In the genomic region with DNA sequence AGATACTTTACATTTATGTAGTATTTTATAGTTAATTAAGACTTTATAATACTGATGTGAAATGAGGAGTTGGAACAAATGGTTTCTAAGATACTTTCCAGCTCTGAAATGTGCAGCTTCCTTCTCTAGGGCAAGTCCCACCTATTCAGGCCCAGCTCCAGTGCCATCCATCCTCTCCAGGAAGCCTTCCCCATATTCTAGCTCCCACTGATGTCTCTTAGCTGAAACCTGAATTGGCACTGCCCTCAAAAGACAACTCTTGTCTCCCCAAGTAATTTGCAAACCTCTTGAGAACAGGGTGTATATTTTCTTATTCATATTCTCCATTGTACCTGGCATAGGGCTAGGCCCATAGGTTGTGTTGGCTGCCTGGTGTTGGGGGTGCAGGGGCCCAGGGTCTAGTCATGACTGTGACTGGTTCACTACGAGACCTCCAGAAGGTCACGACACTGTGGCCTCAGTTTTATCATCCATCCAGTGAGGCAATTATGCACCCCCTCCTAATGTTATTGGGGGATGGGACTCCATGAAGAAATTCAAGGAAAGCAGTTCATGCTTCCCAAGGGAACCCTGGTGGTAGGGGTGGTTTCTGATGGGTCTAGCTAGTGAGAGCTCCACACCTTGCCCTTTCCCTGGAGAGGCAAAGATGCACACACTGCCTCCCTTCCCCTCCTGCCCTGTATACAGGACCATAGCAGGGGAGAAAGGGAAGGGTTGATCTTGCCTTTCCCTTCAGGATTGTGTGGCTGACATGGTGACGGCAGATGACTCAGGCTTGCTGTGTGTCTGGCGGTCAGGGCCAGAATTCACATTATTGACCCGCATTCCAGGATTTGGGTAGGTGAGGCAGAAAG, we compare ENCODE assay signal across 24 cellular contexts. TPM values are rescaled to one million over a fixed set of nuclear protein-coding genes. Genes with fewer than 3 reads are reported as not detected.
DNase-seq lines count a peak whose midpoint lies in the region; ATAC-seq and TF ChIP-seq lines count a peak whose summit lies in the region.
"Had no signal": no experiment of that assay in that cellular context is flagged by ENCODE, and none has a peak within 500 bp of the region (broad histone marks: within the 10 kb centered on the region; RNA-seq: fewer than 3 reads in every experiment).

No MANE protein-coding gene starts in this region.

- H2AK5ac ChIP-seq in mesendoderm (ENCODE audit: low read length), result no peak overlapping the region

- ATAC-seq in GM21529 (IDR thresholded peaks at IDR 0.05; ENCODE audit: unreplicated experiment), result no peak
- ATAC-seq: heart left ventricle; naive thymus-derived CD8-positive, alpha-beta T cell; stimulated activated memory B cell treated with anti-CD40 and anti-IgM and Interleukin-4, amounts not matched to agents 10 μg/mL and 1 μg/mL and 100 μg/mL, for 72 hours had no signal

- H3K27ac ChIP-seq in cardiac muscle cell (peak overlapping the region; percentile 72), right atrium auricular region (no peak overlapping the region), mesendoderm (ENCODE audit: low read depth, low read length) (no peak overlapping the region)
- H3K27ac ChIP-seq: heart left ventricle, SJSA1, transverse colon had no signal

- H3K27ac Mint-ChIP-seq in type B pancreatic cell, result peak overlapping the region; percentile 30
- H3K27ac Mint-ChIP-seq: stimulated activated memory B cell treated with anti-CD40 and anti-IgM and Interleukin-4, amounts not matched to agents 10 μg/mL and 1 μg/mL and 100 μg/mL, for 72 hours had no signal

- H3K9me3 Mint-ChIP-seq in type B pancreatic cell, result no peaks in the 10 kb centered on the region
- H3K9me3 Mint-ChIP-seq: naive thymus-derived CD8-positive, alpha-beta T cell; stimulated activated memory B cell treated with anti-CD40 and anti-IgM and Interleukin-4, amounts not matched to agents 10 μg/mL and 1 μg/mL and 100 μg/mL, for 72 hours had no signal

- no peak overlapping the region for H4K5ac ChIP-seq in mesendoderm (ENCODE audit: low read length)

- H3K18ac ChIP-seq in mesendoderm (ENCODE audit: low read length), result no peak overlapping the region

- H3K4me1 ChIP-seq in cardiac muscle cell (ENCODE audit: low read depth) (no peaks in the 10 kb centered on the region), right atrium auricular region (peaks cover 0 to 13% of the 10 kb centered on the region in 2 donors), mesendoderm (ENCODE audit: control insufficient read depth, low read depth, low read length) (peaks cover 13% of the 10 kb centered on the region)
- H3K4me1 ChIP-seq: HAP-1 had no signal

- no peak overlapping the region for H3K4me2 ChIP-seq in mesendoderm (ENCODE audit: low read length)

- no peak for TF ChIP-seq CTCF in cardiac muscle cell (IDR thresholded peaks at IDR 0.05; ENCODE audit: low read depth, low read length)
- no peak for TF ChIP-seq CTCF in right atrium auricular region (IDR thresholded peaks at IDR 0.05)
- no peak for TF ChIP-seq CTCF in type B pancreatic cell (conservative IDR thresholded peaks at IDR 0.05)

- H2BK15ac ChIP-seq in mesendoderm (replicated peaks; ENCODE audit: low read depth), result no peak overlapping the region

- H3K36me3 ChIP-seq in cardiac muscle cell (peaks cover 21% of the 10 kb centered on the region), right atrium auricular region (peaks cover 32% of the 10 kb centered on the region), mesendoderm (ENCODE audit: control insufficient read depth, insufficient read depth, low read length) (peaks cover 7% of the 10 kb centered on the region)

- no peaks in the 10 kb centered on the region for H3K9me3 ChIP-seq in cardiac muscle cell (ENCODE audit: low read depth)
- H3K9me3 ChIP-seq in right atrium auricular region, result no peaks in the 10 kb centered on the region
- H3K9me3 ChIP-seq: HAP-1, heart left ventricle, SJSA1, transverse colon had no signal

- no peak overlapping the region for H4K8ac ChIP-seq in mesendoderm (ENCODE audit: low read depth, low read length)

- H3K36me3 Mint-ChIP-seq in type B pancreatic cell, result peaks cover 9% of the 10 kb centered on the region

- H3K23ac ChIP-seq in mesendoderm (ENCODE audit: low read length), result no peak overlapping the region

- H3K27me3 Mint-ChIP-seq in type B pancreatic cell, result peaks cover 2% of the 10 kb centered on the region
- H3K27me3 Mint-ChIP-seq: naive thymus-derived CD8-positive, alpha-beta T cell; stimulated activated memory B cell treated with anti-CD40 and anti-IgM and Interleukin-4, amounts not matched to agents 10 μg/mL and 1 μg/mL and 100 μg/mL, for 72 hours had no signal

- no peaks in the 10 kb centered on the region for H3K79me1 ChIP-seq in mesendoderm (ENCODE audit: low read length)

- no peaks in the 10 kb centered on the region for H3K79me2 ChIP-seq in mesendoderm (ENCODE audit: control insufficient read depth, insufficient read depth, low read length)

- H3K4me3 ChIP-seq in cardiac muscle cell, result no peak overlapping the region
- no peak overlapping the region for H3K4me3 ChIP-seq in right atrium auricular region
- H3K4me3 ChIP-seq in mesendoderm (ENCODE audit: low read length), result no peak overlapping the region
- H3K4me3 ChIP-seq: HAP-1, heart left ventricle, lung, SJSA1, transverse colon had no signal

- DNase-seq in cardiac muscle cell (ENCODE audit: low read depth in 1 of 2, low spot score in 1 of 2) (no peak), right atrium auricular region (ENCODE audit: low spot score) (no peak), astrocyte of the hippocampus (ENCODE audit: low read depth, low spot score) (peak; percentile 30), mesendoderm (peak; percentile 64), type B pancreatic cell (ENCODE audit: extremely low spot score, unreplicated experiment) (no peak), cerebellar nuclear complex (lab: John Stamatoyannopoulos, UW) (no peak), NCI-H2107 treated with DMSO at 0.1 percent for 48 hours (lab: John Stamatoyannopoulos, UW; ENCODE audit: unreplicated experiment) (no peak)
- DNase-seq: ACHN; activated CD4-positive, alpha-beta T cell treated with anti-CD3 and anti-CD28 coated beads for 1 hour; activated effector memory CD4-positive, alpha-beta T cell treated with anti-CD3 and anti-CD28 coated beads, Interleukin-2, amount 50 U/mL, for 16 hours; DMS79 treated with DMSO at 0.1 percent for 48 hours; effector memory CD4-positive, alpha-beta T cell; heart left ventricle; KG1; NCI-H1048; NCI-H510A treated with DMSO at 0.1 percent for 48 hours; T-helper 9 cell; transverse colon had no signal

- no peak overlapping the region for H3K4ac ChIP-seq in mesendoderm (ENCODE audit: low read depth, low read length)

- peaks cover 14% of the 10 kb centered on the region for H3K4me1 Mint-ChIP-seq in type B pancreatic cell (ENCODE audit: unreplicated experiment)

- H2BK5ac ChIP-seq in mesendoderm (ENCODE audit: low read length), result no peak overlapping the region

- no peak overlapping the region for H3K4me3 Mint-ChIP-seq in type B pancreatic cell
- H3K4me3 Mint-ChIP-seq: stimulated activated memory B cell treated with anti-CD40 and anti-IgM and Interleukin-4, amounts not matched to agents 10 μg/mL and 1 μg/mL and 100 μg/mL, for 72 hours had no signal

- H2BK120ac ChIP-seq in mesendoderm (ENCODE audit: low read depth, low read length), result no peak overlapping the region

- no peak overlapping the region for H3K56ac ChIP-seq in mesendoderm (ENCODE audit: low read length)

- no peak overlapping the region for H3K9ac ChIP-seq in mesendoderm (ENCODE audit: low read length)

- H3K27me3 ChIP-seq in cardiac muscle cell (no peaks in the 10 kb centered on the region), right atrium auricular region (no peaks in the 10 kb centered on the region), mesendoderm (ENCODE audit: insufficient read depth, low read length, poor library complexity) (no peaks in the 10 kb centered on the region)
- H3K27me3 ChIP-seq: heart left ventricle, transverse colon had no signal

- no CpG with 5 or more reads among the region's 5 CpGs for WGBS in mesendoderm (ENCODE audit: extremely low coverage, insufficient coverage, low lambda C conversion rate)

RNA-seq across cellular contexts. Expression of a gene that starts 2.8 kb away (rescaled TPM):
- total RNA-seq in cardiac muscle cell (88.5 and 91.5 TPM in 2 replicates), right atrium auricular region (1 to 10 TPM in 1 of 2 donors, under 1 TPM in 1; 0.67 to 7.5 TPM), type B pancreatic cell (ENCODE audit: low replicate concordance) (10.0 and 41.7 TPM in 2 replicates)
- polyA plus RNA-seq in cardiac muscle cell, result 132 and 159 TPM in 2 replicates
- 10.1 TPM for polyA plus RNA-seq in mesendoderm (2013, experiment 1 of 2)
- polyA plus RNA-seq in mesendoderm (2013, experiment 2 of 2), result 9.9 TPM

RNA-seq across cellular contexts. Expression of a gene that starts 2.9 kb away (rescaled TPM):
- total RNA-seq in cardiac muscle cell (7.6 and 9.5 TPM in 2 replicates), right atrium auricular region (1 to 10 TPM in 1 of 2 donors, under 1 TPM in 1; 0.94 to 1.0 TPM), type B pancreatic cell (ENCODE audit: low replicate concordance) (2.9 and 10.4 TPM in 2 replicates)
- 7.1 and 8.5 TPM in 2 replicates for polyA plus RNA-seq in cardiac muscle cell
- 0.34 TPM for polyA plus RNA-seq in mesendoderm (2013, experiment 1 of 2)
- polyA plus RNA-seq in mesendoderm (2013, experiment 2 of 2), result 0.56 TPM

RNA-seq across cellular contexts. Expression of a gene that starts 17.4 kb away (rescaled TPM):
- total RNA-seq in cardiac muscle cell (41.1 and 53.3 TPM in 2 replicates), right atrium auricular region (10 to 100 TPM; 10.4 to 15.3 TPM), type B pancreatic cell (ENCODE audit: low replicate concordance) (72.1 and 88.3 TPM in 2 replicates)
- polyA plus RNA-seq in cardiac muscle cell, result 53.3 and 61.7 TPM in 2 replicates
- 32.8 TPM for polyA plus RNA-seq in mesendoderm (2013, experiment 1 of 2)
- polyA plus RNA-seq in mesendoderm (2013, experiment 2 of 2), result 32.7 TPM

RNA-seq across cellular contexts. Expression of a gene that starts 30.5 kb away (rescaled TPM):
- total RNA-seq in cardiac muscle cell, result 23.0 and 40.9 TPM in 2 replicates
- polyA plus RNA-seq in cardiac muscle cell, result 15.4 and 23.8 TPM in 2 replicates
- 10 to 100 TPM; 10.4 to 14.6 TPM for total RNA-seq in right atrium auricular region
- polyA plus RNA-seq in mesendoderm (2013, experiment 1 of 2), result 11.3 TPM
- 11.5 TPM for polyA plus RNA-seq in mesendoderm (2013, experiment 2 of 2)
- total RNA-seq in type B pancreatic cell (ENCODE audit: low replicate concordance), result 30.2 and 40.5 TPM in 2 replicates

RNA-seq across cellular contexts. Expression of a gene that starts 33.9 kb away (rescaled TPM):
- 168 and 174 TPM in 2 replicates for total RNA-seq in cardiac muscle cell
- 156 and 170 TPM in 2 replicates for polyA plus RNA-seq in cardiac muscle cell
- 10 to 100 TPM; 43.0 to 57.4 TPM for total RNA-seq in right atrium auricular region
- 46.3 TPM for polyA plus RNA-seq in mesendoderm (2013, experiment 1 of 2)
- polyA plus RNA-seq in mesendoderm (2013, experiment 2 of 2), result 45.2 TPM
- 76.7 and 121 TPM in 2 replicates for total RNA-seq in type B pancreatic cell (ENCODE audit: low replicate concordance)

Comparison
In these comparisons a context has a peak if more than half of its experiments do, and no peak if none do; other contexts are left out.
1. DNase-seq: peak in astrocyte of the hippocampus (single experiment) and mesendoderm (single experiment); none in cardiac muscle cell (0 of 2), right atrium auricular region (single experiment), type B pancreatic cell (single experiment), cerebellar nuclear complex (0 of 2) and NCI-H2107 treated with DMSO at 0.1 percent for 48 hours (single experiment).